Comparison of ENCODE assay signal across 12 cellular contexts in genomic region chr1:89873757-89874156, GRCh38. TPM values are rescaled to one million over a fixed set of nuclear protein-coding genes. Genes with fewer than 3 reads are reported as not detected.
A peak's percentile ranks its signal among the peaks of the same experiment; 100 is the strongest.
DNase-seq lines count a peak whose midpoint lies in the region; ATAC-seq lines count a peak whose summit lies in the region.
"Had no signal": no experiment of that assay in that cellular context is flagged by ENCODE, and none has a peak within 500 bp of the region (broad histone marks: within the 10 kb centered on the region; RNA-seq: fewer than 3 reads in every experiment).

No MANE protein-coding gene starts in this region.

- intact Hi-C loops in activated naive CD4-positive, alpha-beta T cell treated with anti-CD3 and anti-CD28 coated beads for 36 hours (cut with micrococcal nuclease): no loop called here

- DNase-seq in AG20443 (ENCODE audit: low spot score): peak; percentile 59
- peak; percentile 52 for DNase-seq in HT1080 (ENCODE audit: low read depth)
- peak; percentile 43 for DNase-seq in central memory CD4-positive, alpha-beta T cell
- DNase-seq in left kidney (ENCODE audit: low read depth, low spot score): peak; percentile 87
- DNase-seq in NCI-H2171 (lab: John Stamatoyannopoulos, UW): no peak
- DNase-seq in DMS79 treated with DMSO at 0.1 percent for 48 hours (lab: John Stamatoyannopoulos, UW): no peak
- DNase-seq in activated naive CD4-positive, alpha-beta T cell treated with anti-CD3 and anti-CD28 coated beads for 36 hours: no peak
- DNase-seq: activated CD8-positive, alpha-beta memory T cell treated with anti-CD3 and anti-CD28 coated beads, Interleukin-2, amount 10 ng/mL, durations not matched to agents 7 days and 5 days; DMS79; NCI-H1694 treated with DMSO at 0.1 percent for 48 hours; posterior cingulate gyrus had no signal

- no peaks in the 10 kb centered on the region for H3K27me3 Mint-ChIP-seq in activated naive CD4-positive, alpha-beta T cell treated with anti-CD3 and anti-CD28 coated beads for 36 hours (ENCODE audit: low read depth)
- H3K27me3 Mint-ChIP-seq: activated CD8-positive, alpha-beta memory T cell treated with anti-CD3 and anti-CD28 coated beads, Interleukin-2, amount 10 ng/mL, durations not matched to agents 7 days and 5 days had no signal

- H3K36me3 Mint-ChIP-seq in activated naive CD4-positive, alpha-beta T cell treated with anti-CD3 and anti-CD28 coated beads for 36 hours (ENCODE audit: low read depth): peaks cover 26% of the 10 kb centered on the region

- peaks cover 52% of the 10 kb centered on the region for H3K4me1 Mint-ChIP-seq in activated naive CD4-positive, alpha-beta T cell treated with anti-CD3 and anti-CD28 coated beads for 36 hours (ENCODE audit: low read depth)

- no peak overlapping the region for H3K27ac Mint-ChIP-seq in activated naive CD4-positive, alpha-beta T cell treated with anti-CD3 and anti-CD28 coated beads for 36 hours
- H3K27ac Mint-ChIP-seq: activated CD8-positive, alpha-beta memory T cell treated with anti-CD3 and anti-CD28 coated beads, Interleukin-2, amount 10 ng/mL, durations not matched to agents 7 days and 5 days had no signal

- no peak for ATAC-seq in HG02885 (IDR thresholded peaks at IDR 0.05; ENCODE audit: poor library complexity, unreplicated experiment)
- ATAC-seq: activated CD8-positive, alpha-beta memory T cell treated with anti-CD3 and anti-CD28 coated beads, Interleukin-2, amount 10 ng/mL, durations not matched to agents 7 days and 5 days had no signal

- H3K4me3 Mint-ChIP-seq in activated naive CD4-positive, alpha-beta T cell treated with anti-CD3 and anti-CD28 coated beads for 36 hours: no peak overlapping the region
- H3K4me3 Mint-ChIP-seq: activated CD8-positive, alpha-beta memory T cell treated with anti-CD3 and anti-CD28 coated beads, Interleukin-2, amount 10 ng/mL, durations not matched to agents 7 days and 5 days had no signal

- H3K9me3 Mint-ChIP-seq in activated naive CD4-positive, alpha-beta T cell treated with anti-CD3 and anti-CD28 coated beads for 36 hours: no peaks in the 10 kb centered on the region

- CTCF ChIA-PET in activated naive CD4-positive, alpha-beta T cell treated with anti-CD3 and anti-CD28 coated beads for 36 hours (lab: Charles Lee): no interaction called here

RNA-seq across cellular contexts. Expression of gene LRRC8D, which starts 52.9 kb away (rescaled TPM):
- 15.2 and 22.2 TPM in 2 replicates for total RNA-seq in HT1080 (2014; rRNA removed; shearing (Covaris generic))
- polyA plus RNA-seq in HT1080 (2015; cell fraction: cytosol; rRNA removed): 18.9 and 21.7 TPM in 2 replicates
- 15.5 and 18.3 TPM in 2 replicates for polyA plus RNA-seq in HT1080 (2015; cell fraction: nucleus; rRNA removed)
- total RNA-seq in activated naive CD4-positive, alpha-beta T cell treated with anti-CD3 and anti-CD28 coated beads for 36 hours: 10 to 100 TPM; 14.4 to 15.0 TPM

Comparison
In these comparisons a context has a peak if more than half of its experiments do, and no peak if none do; other contexts are left out.
1. DNase-seq: peak in AG20443 (single experiment), HT1080 (single experiment), central memory CD4-positive, alpha-beta T cell (single experiment) and left kidney (single experiment); none in NCI-H2171 (single experiment), DMS79 treated with DMSO at 0.1 percent for 48 hours (single experiment) and activated naive CD4-positive, alpha-beta T cell treated with anti-CD3 and anti-CD28 coated beads for 36 hours (single experiment).